In genomic region chr19:13029893-13030292, GRCh38 we compare ENCODE assay signal across 8 cellular contexts. TPM values are rescaled to one million over a fixed set of nuclear protein-coding genes. Genes with fewer than 3 reads are reported as not detected.
DNase-seq lines count a peak whose midpoint lies in the region; ATAC-seq and TF ChIP-seq lines count a peak whose summit lies in the region.

No MANE protein-coding gene starts in this region.

- H3K27ac ChIP-seq in OCI-LY7 (ENCODE audit: low read depth, low read length, poor library complexity, severe bottlenecking) (no peak overlapping the region), epithelial cell of prostate (peak overlapping the region; percentile 33)

- H3K4me3 ChIP-seq in OCI-LY7 (ENCODE audit: low read depth, low read length, poor library complexity, severe bottlenecking) (no peak overlapping the region), skeletal muscle satellite cell (ENCODE audit: low read length) (no peak overlapping the region)

- H3K36me3 ChIP-seq in OCI-LY7 (ENCODE audit: insufficient read depth, low read length) = no peaks in the 10 kb centered on the region
- peaks cover 37% of the 10 kb centered on the region for H3K36me3 ChIP-seq in skeletal muscle satellite cell (ENCODE audit: insufficient read depth, low read length)

- H3K27me3 ChIP-seq in skeletal muscle satellite cell (ENCODE audit: control insufficient read depth, insufficient read depth, low read length) = no peaks in the 10 kb centered on the region

- peak; percentile 78 for TF ChIP-seq CTCF in OCI-LY7 (conservative IDR thresholded peaks at IDR 0.05; ENCODE audit: low read length)

- H3K4me2 ChIP-seq in OCI-LY7 (ENCODE audit: low read length) = no peak overlapping the region
- peak overlapping the region; percentile 7 for H3K4me2 ChIP-seq in skeletal muscle satellite cell (ENCODE audit: low read length)

- H2AFZ ChIP-seq in OCI-LY7 (ENCODE audit: low read length) = no peak overlapping the region

- DNase-seq in DMS53 (lab: John Stamatoyannopoulos, UW) (peak; percentile 48), DMS53 treated with DMSO at 0.1 percent for 48 hours (lab: John Stamatoyannopoulos, UW; ENCODE audit: unreplicated experiment) (no peak), OCI-LY7 (ENCODE audit: low spot score) (peak; percentile 29), epithelial cell of prostate (ENCODE audit: low read depth, low spot score) (no peak), foreskin melanocyte (no peak)
- no peak for DNase-seq in activated effector memory CD4-positive, alpha-beta T cell treated with Interleukin-2 at 50 U/mL for 16 hours

- POLR2A ChIA-PET in OCI-LY7 (lab: Charles Lee) = no interaction called here

- no peaks in the 10 kb centered on the region for H3K4me1 ChIP-seq in OCI-LY7 (ENCODE audit: insufficient read depth, low read length, poor library complexity, severe bottlenecking)
- H3K4me1 ChIP-seq in skeletal muscle satellite cell (ENCODE audit: control insufficient read depth, insufficient read depth, low read length) = peaks cover 95% of the 10 kb centered on the region

- H3K9me3 ChIP-seq in OCI-LY7 (ENCODE audit: low read length) (no peaks in the 10 kb centered on the region), skeletal muscle satellite cell (replicated peaks; ENCODE audit: low read length) (no peaks in the 10 kb centered on the region)

- intact Hi-C loops in OCI-LY7 (cut with micrococcal nuclease; ENCODE audit: unreplicated experiment) = loop anchor here (1.0 to 5.0 kb wide), 2 partner anchors 52 to 62 kb away; no protein-coding TSS in a partner anchor

- H3K79me2 ChIP-seq in OCI-LY7 (ENCODE audit: insufficient read depth, low read depth, low read length) = no peaks in the 10 kb centered on the region

- ATAC-seq in GM18873 (IDR thresholded peaks at IDR 0.05; ENCODE audit: low FRiP score, unreplicated experiment) = no peak

- CTCF ChIA-PET in OCI-LY7 (lab: Charles Lee; ENCODE audit: unreplicated experiment) = no interaction called here

- H3K9ac ChIP-seq in skeletal muscle satellite cell (ENCODE audit: low read depth, low read length) = peak overlapping the region; percentile 11

- no TSS peak for BruUV-seq in OCI-LY7 (replicated peaks; lab: Mats Ljungman, UMichigan)

- H3K9me2 ChIP-seq in OCI-LY7 (ENCODE audit: insufficient read depth, low read length) = no peaks in the 10 kb centered on the region

- H4K20me1 ChIP-seq in OCI-LY7 (ENCODE audit: insufficient read depth, low read length) = no peaks in the 10 kb centered on the region

RNA-seq across cellular contexts. Expression of gene NFIX, which starts 34.6 kb away (rescaled TPM):
- 0.03 and 0.16 TPM in 2 replicates for total RNA-seq in OCI-LY7 (2014; rRNA removed; shearing (Covaris generic))
- total RNA-seq in OCI-LY7 (2022) = 0.68 and 0.72 TPM in 2 replicates
- 41.6 and 60.9 TPM in 2 replicates for total RNA-seq in skeletal muscle satellite cell (2012; rRNA removed)

Comparison
In these comparisons a context has a peak if more than half of its experiments do, and no peak if none do; other contexts are left out.
1. DNase-seq: peak in DMS53 (single experiment) and OCI-LY7 (single experiment); none in DMS53 treated with DMSO at 0.1 percent for 48 hours (single experiment), epithelial cell of prostate (single experiment), activated effector memory CD4-positive, alpha-beta T cell treated with Interleukin-2 at 50 U/mL for 16 hours (single experiment) and foreskin melanocyte (single experiment).